In the genomic region with DNA sequence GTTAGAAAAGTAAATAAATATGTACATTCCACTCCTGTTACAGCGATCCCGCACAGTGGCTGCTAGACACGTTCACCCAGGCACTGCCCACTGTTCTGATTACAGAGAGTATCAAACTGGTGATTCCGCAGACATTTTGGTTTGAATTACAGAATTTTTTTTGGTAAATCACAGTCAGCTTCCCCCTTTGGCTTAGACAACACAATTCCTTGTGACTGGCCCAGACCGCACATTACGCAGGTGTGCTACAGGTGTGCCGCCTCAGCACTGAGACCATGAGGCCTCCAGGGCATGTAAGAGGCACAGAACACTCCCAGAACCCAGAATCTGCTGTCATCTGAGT, we compare ENCODE assay signal across 13 cellular contexts.
DNase-seq lines count a peak whose midpoint lies in the region; ATAC-seq and TF ChIP-seq lines count a peak whose summit lies in the region.
"Had no signal": no experiment of that assay in that cellular context is flagged by ENCODE, and none has a peak within 500 bp of the region (broad histone marks: within the 10 kb centered on the region; RNA-seq: fewer than 3 reads in every experiment).

No MANE protein-coding gene starts in this region.

- H3K27ac ChIP-seq in VCaP (peak overlapping the region; percentile 94), upper lobe of right lung (no peak overlapping the region), SJCRH30 (no peak overlapping the region)
- H3K27ac ChIP-seq: gastrocnemius medialis, SK-N-MC had no signal

- DNase-seq in SIG-M5 treated with dmso at 0.1 percent for 504 hours (lab: John Stamatoyannopoulos, UW; ENCODE audit: unreplicated experiment), result peak; percentile 56
- DNase-seq in SIG-M5 (lab: John Stamatoyannopoulos, UW), result no peak
- DNase-seq in foreskin fibroblast, result peak; percentile 60 to 73
- DNase-seq in upper lobe of right lung, result no peak
- no peak for DNase-seq in activated naive CD4-positive, alpha-beta T cell (lab: John Stamatoyannopoulos, UW)
- DNase-seq in SJCRH30, result no peak
- DNase-seq: activated CD4-positive, alpha-beta T cell treated with anti-CD3 and anti-CD28 coated beads for 4 hours; gastrocnemius medialis; nephron progenitor cell; trophoblast cell had no signal

- H3K9me3 ChIP-seq in upper lobe of right lung (no peaks in the 10 kb centered on the region), SJCRH30 (replicated peaks) (0 out of 2 replicates have a peak, but pooled peaks cover 5% of the 10 kb centered on the region)
- H3K9me3 ChIP-seq: gastrocnemius medialis had no signal

- intact Hi-C loops in upper lobe of right lung (cut with DNase I), result no loop called here

- H3K27me3 ChIP-seq in upper lobe of right lung (no peaks in the 10 kb centered on the region), SJCRH30 (no peaks in the 10 kb centered on the region)

- peak; percentile 54 for ATAC-seq in upper lobe of right lung
- ATAC-seq in GM19035 (IDR thresholded peaks at IDR 0.05; ENCODE audit: unreplicated experiment), result no peak
- ATAC-seq: gastrocnemius medialis had no signal

- peaks cover 20% of the 10 kb centered on the region for H3K36me3 ChIP-seq in upper lobe of right lung
- H3K36me3 ChIP-seq in SJCRH30, result peaks cover 73% of the 10 kb centered on the region

- no peak overlapping the region for H3K4me3 ChIP-seq in foreskin fibroblast (ENCODE audit: low read depth in 1 of 2, low read length in 2 of 2)
- H3K4me3 ChIP-seq in upper lobe of right lung, result no peak overlapping the region
- H3K4me3 ChIP-seq in SJCRH30, result no peak overlapping the region
- H3K4me3 ChIP-seq: gastrocnemius medialis, SK-N-MC had no signal

- TF ChIP-seq CTCF in VCaP (conservative IDR thresholded peaks at IDR 0.05), result no peak
- TF ChIP-seq CTCF in foreskin fibroblast (IDR thresholded peaks at IDR 0.05; ENCODE audit: low read depth, low read length), result no peak
- no peak for TF ChIP-seq CTCF in upper lobe of right lung (IDR thresholded peaks at IDR 0.05)

- H3K4me1 ChIP-seq in upper lobe of right lung, result peaks cover 7% of the 10 kb centered on the region
- peaks cover 10% of the 10 kb centered on the region; the same call in 1 of the 2 replicates for H3K4me1 ChIP-seq in SJCRH30
- H3K4me1 ChIP-seq: gastrocnemius medialis had no signal

Comparison
In these comparisons a context has a peak if more than half of its experiments do, and no peak if none do; other contexts are left out.
1. DNase-seq: peak in SIG-M5 treated with dmso at 0.1 percent for 504 hours (single experiment) and foreskin fibroblast (2 of 2); none in SIG-M5 (single experiment), upper lobe of right lung (single experiment), activated naive CD4-positive, alpha-beta T cell (0 of 4) and SJCRH30 (0 of 2).